23 cellular contexts compared by ENCODE assay signal in the genomic region with DNA sequence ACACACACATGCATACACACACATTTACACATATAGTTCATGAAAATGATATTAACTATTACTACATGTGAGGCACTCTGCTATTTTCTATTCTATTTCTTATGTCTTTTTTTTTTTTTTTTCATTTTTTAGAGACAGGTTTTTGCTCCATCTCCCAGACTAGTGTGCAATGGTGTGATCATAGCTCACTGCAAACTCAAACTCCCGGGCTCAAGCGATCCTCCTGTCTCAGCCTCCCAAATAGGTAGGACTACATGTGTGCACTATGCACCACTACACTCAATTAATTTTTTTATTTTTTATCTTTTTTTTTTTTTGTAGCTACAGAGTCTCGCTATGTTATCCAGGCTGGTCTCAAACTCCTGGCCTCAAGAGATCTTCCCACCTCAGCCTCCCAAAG.
"Had no signal": no experiment of that assay in that cellular context is flagged by ENCODE, and none has a peak within 500 bp of the region (broad histone marks: within the 10 kb centered on the region; RNA-seq: fewer than 3 reads in every experiment).

No MANE protein-coding gene starts in this region.

- H3K4me3 ChIP-seq: adrenal gland, ascending aorta, lung, psoas muscle, right atrium auricular region, upper lobe of right lung had no signal

- H3K27me3 Mint-ChIP-seq: activated naive CD8-positive, alpha-beta T cell; activated T-cell treated with anti-CD3 and anti-CD28 coated beads, Interleukin-2, amount 50 U/mL, for 24 hours; stimulated activated naive CD8-positive, alpha-beta T cell treated with anti-CD3 and anti-CD28 coated beads, Interleukin-15, Interleukin-2, amounts not matched to agents 100 ng/mL and 50 ng/mL, for 24 hours; T-cell had no signal

- H3K9me3 Mint-ChIP-seq: activated T-cell treated with anti-CD3 and anti-CD28 coated beads, Interleukin-2, amount 50 U/mL, for 24 hours; activated T-helper 17 cell treated with anti-CD3 and anti-CD28 coated beads, Interleukin-2, amount 50 U/mL, for 72 hours; natural killer cell; stimulated activated naive CD8-positive, alpha-beta T cell treated with anti-CD3 and anti-CD28 coated beads, Interleukin-15, Interleukin-2, amounts not matched to agents 100 ng/mL and 50 ng/mL, for 24 hours; T-cell; T-helper 2 cell treated with Interferon-gamma antibody and Interleukin-4, amounts not matched to agents 5 μg/mL and 100 μg/mL, for 36 hours; WTC11 had no signal

- H3K36me3 ChIP-seq: adrenal gland, ascending aorta, right atrium auricular region, upper lobe of right lung had no signal

- H3K27ac ChIP-seq: foreskin keratinocyte, psoas muscle, right atrium auricular region, upper lobe of right lung had no signal

- ATAC-seq: activated T-helper 17 cell treated with anti-CD3 and anti-CD28 coated beads, Interleukin-2, amount 50 U/mL, for 72 hours; foreskin keratinocyte; natural killer cell; psoas muscle; SK-N-SH treated with all-trans-retinoic acid at 6 μM for 48 hours; T-cell had no signal

- DNase-seq: activated T-cell treated with anti-CD3 and anti-CD28 coated beads, Interleukin-2, amount 50 U/mL, for 24 hours; adrenal gland; cortex of kidney; effector CD4-positive, alpha-beta T cell; erythroblast; kidney; natural killer cell; psoas muscle; stimulated activated CD4-positive, alpha-beta T cell treated with anti-CD3 and anti-CD28 coated beads, Interleukin-12 subunit alpha, Interleukin-12 subunit beta, amount 100 ng/mL, for 4 hours; stimulated activated CD4-positive, alpha-beta T cell treated with anti-CD3 and anti-CD28 coated beads, Interleukin-4, amount 100 ng/mL, for 4 hours; T-cell; upper lobe of right lung had no signal

- H3K4me3 Mint-ChIP-seq: activated naive CD8-positive, alpha-beta T cell; activated T-cell treated with anti-CD3 and anti-CD28 coated beads, Interleukin-2, amount 50 U/mL, for 24 hours; activated T-helper 17 cell treated with anti-CD3 and anti-CD28 coated beads, Interleukin-2, amount 50 U/mL, for 72 hours; natural killer cell; stimulated activated naive CD8-positive, alpha-beta T cell treated with anti-CD3 and anti-CD28 coated beads, Interleukin-15, Interleukin-2, amounts not matched to agents 100 ng/mL and 50 ng/mL, for 24 hours; T-cell; T-helper 2 cell treated with Interferon-gamma antibody and Interleukin-4, amounts not matched to agents 5 μg/mL and 100 μg/mL, for 36 hours; WTC11 had no signal

- H3K27me3 ChIP-seq: adrenal gland, ascending aorta, foreskin keratinocyte, right atrium auricular region, upper lobe of right lung had no signal

- H3K27ac Mint-ChIP-seq: activated naive CD8-positive, alpha-beta T cell; activated T-cell treated with anti-CD3 and anti-CD28 coated beads, Interleukin-2, amount 50 U/mL, for 24 hours; activated T-helper 17 cell treated with anti-CD3 and anti-CD28 coated beads, Interleukin-2, amount 50 U/mL, for 72 hours; natural killer cell; stimulated activated naive CD8-positive, alpha-beta T cell treated with anti-CD3 and anti-CD28 coated beads, Interleukin-15, Interleukin-2, amounts not matched to agents 100 ng/mL and 50 ng/mL, for 24 hours; T-cell; T-helper 2 cell treated with Interferon-gamma antibody and Interleukin-4, amounts not matched to agents 5 μg/mL and 100 μg/mL, for 36 hours; WTC11 had no signal

- H3K4me1 Mint-ChIP-seq: activated T-helper 17 cell treated with anti-CD3 and anti-CD28 coated beads, Interleukin-2, amount 50 U/mL, for 72 hours; natural killer cell; T-cell had no signal

- FAIRE-seq: endometrium, kidney had no signal

- H3K9me3 ChIP-seq: adrenal gland, ascending aorta, psoas muscle, right atrium auricular region, upper lobe of right lung had no signal

- H3K36me3 Mint-ChIP-seq: activated naive CD8-positive, alpha-beta T cell; natural killer cell; T-cell; WTC11 had no signal

- H3K4me1 ChIP-seq: foreskin keratinocyte, psoas muscle had no signal
